Comparison of ENCODE assay signal across 19 cellular contexts in genomic region chr14:44589180-44589579, GRCh38.
"Had no signal": no experiment of that assay in that cellular context is flagged by ENCODE, and none has a peak within 500 bp of the region (broad histone marks: within the 10 kb centered on the region; RNA-seq: fewer than 3 reads in every experiment).

No MANE protein-coding gene starts in this region.

- DNase-seq: activated B cell treated with CpG ODN at 0.5 μM for 24 hours; activated CD4-positive, alpha-beta T cell treated with anti-CD3 and anti-CD28 coated beads, Interleukin-2, amount 10 ng/mL, durations not matched to agents 24 days and 14 days; activated CD8-positive, alpha-beta memory T cell treated with anti-CD3 and anti-CD28 coated beads for 24 hours; activated naive CD4-positive, alpha-beta T cell treated with anti-CD3 and anti-CD28 coated beads, Interleukin-2, amount 10 ng/mL, durations not matched to agents 7 days and 5 days; activated T-cell treated with anti-CD3 and anti-CD28 coated beads for 4 hours; central memory CD4-positive, alpha-beta T cell; cortex of kidney; effector CD8-positive, alpha-beta T cell; hypothalamus; left colon; naive thymus-derived CD4-positive, alpha-beta T cell; T-helper 2 cell had no signal

- H3K36me3 Mint-ChIP-seq: activated naive CD4-positive, alpha-beta T cell treated with anti-CD3 and anti-CD28 coated beads, Interleukin-2, amount 10 ng/mL, durations not matched to agents 7 days and 5 days; naive thymus-derived CD4-positive, alpha-beta T cell had no signal

- H3K4me1 Mint-ChIP-seq: activated B cell treated with CpG ODN at 0.5 μM for 24 hours; activated CD4-positive, alpha-beta T cell treated with anti-CD3 and anti-CD28 coated beads, Interleukin-2, amount 10 ng/mL, durations not matched to agents 24 days and 14 days; activated naive CD4-positive, alpha-beta T cell treated with anti-CD3 and anti-CD28 coated beads, Interleukin-2, amount 10 ng/mL, durations not matched to agents 7 days and 5 days; naive thymus-derived CD4-positive, alpha-beta T cell had no signal

- H3K27me3 Mint-ChIP-seq: activated B cell treated with CpG ODN at 0.5 μM for 24 hours; activated CD4-positive, alpha-beta T cell treated with anti-CD3 and anti-CD28 coated beads, Interleukin-2, amount 10 ng/mL, durations not matched to agents 24 days and 14 days; activated naive CD4-positive, alpha-beta T cell treated with anti-CD3 and anti-CD28 coated beads, Interleukin-2, amount 10 ng/mL, durations not matched to agents 7 days and 5 days; naive thymus-derived CD4-positive, alpha-beta T cell had no signal

- H3K4me3 Mint-ChIP-seq: activated B cell treated with CpG ODN at 0.5 μM for 24 hours; activated CD4-positive, alpha-beta T cell treated with anti-CD3 and anti-CD28 coated beads, Interleukin-2, amount 10 ng/mL, durations not matched to agents 24 days and 14 days; activated naive CD4-positive, alpha-beta T cell treated with anti-CD3 and anti-CD28 coated beads, Interleukin-2, amount 10 ng/mL, durations not matched to agents 7 days and 5 days; naive thymus-derived CD4-positive, alpha-beta T cell had no signal

- H3K27me3 ChIP-seq: neutrophil, right atrium auricular region, tibial nerve had no signal

- H3K27ac Mint-ChIP-seq: activated B cell treated with CpG ODN at 0.5 μM for 24 hours; activated CD4-positive, alpha-beta T cell treated with anti-CD3 and anti-CD28 coated beads, Interleukin-2, amount 10 ng/mL, durations not matched to agents 24 days and 14 days; activated naive CD4-positive, alpha-beta T cell treated with anti-CD3 and anti-CD28 coated beads, Interleukin-2, amount 10 ng/mL, durations not matched to agents 7 days and 5 days; activated T-helper 2 cell treated with anti-CD3 and anti-CD28 coated beads, Interferon-gamma antibody, Interleukin-2, Interleukin-4, amounts not matched to agents 10 μg/mL and 5 μg/mL and 100 μg/mL, durations not matched to agents 14 hours and 24 hours and 36 hours; naive thymus-derived CD4-positive, alpha-beta T cell had no signal

- H3K4me1 ChIP-seq: right atrium auricular region, tibial nerve had no signal

- FAIRE-seq: TTC549 had no signal

- H3K9me3 ChIP-seq: neutrophil, right atrium auricular region, tibial nerve had no signal

- H3K27ac ChIP-seq: neutrophil, right atrium auricular region had no signal

- H3K36me3 ChIP-seq: neutrophil, right atrium auricular region, tibial nerve had no signal

- H3K4me3 ChIP-seq: lung, right atrium auricular region, smooth muscle cell, tibial nerve had no signal
